ENCODE assay signal across 8 cellular contexts in the genomic region with DNA sequence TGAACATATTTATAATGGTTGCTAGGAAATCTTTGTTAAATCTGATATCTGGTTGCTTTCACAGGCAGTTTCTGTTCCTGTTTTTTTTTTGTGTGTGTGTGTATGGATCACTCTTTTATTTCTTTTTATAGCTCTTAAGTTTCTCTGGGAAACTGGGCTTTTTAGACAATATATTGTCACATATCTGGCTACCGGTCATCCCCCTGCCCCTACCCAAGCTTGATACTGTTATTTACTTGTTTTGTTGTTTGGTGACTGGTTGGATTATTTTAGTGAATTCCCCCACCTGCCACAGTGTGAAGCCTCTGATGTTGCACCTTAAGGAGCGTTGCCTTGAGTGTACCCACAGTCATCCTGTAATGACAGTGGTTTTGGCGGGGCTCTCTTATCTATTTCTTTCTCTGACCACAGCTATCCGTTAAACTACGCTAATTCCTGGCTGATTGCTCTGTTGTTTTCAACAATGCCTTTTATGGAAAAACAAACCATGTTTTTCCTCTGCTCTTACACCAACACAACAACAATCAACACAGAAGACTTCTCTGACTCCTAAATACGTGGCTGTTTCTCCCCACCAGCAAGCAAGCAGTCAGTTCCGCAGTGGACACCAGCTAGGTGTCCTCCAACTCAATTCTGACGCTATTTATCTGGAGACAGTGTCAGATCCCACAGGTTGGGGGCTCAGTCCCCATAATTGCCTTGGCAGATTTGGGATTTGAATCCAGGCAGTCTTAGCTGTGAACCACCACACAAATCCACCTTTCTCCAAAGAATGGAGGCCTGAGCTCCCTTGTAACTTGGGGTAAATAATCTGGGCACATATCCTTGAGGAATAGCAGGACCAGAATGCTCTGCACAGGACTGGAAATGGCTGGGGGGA. TPM values are rescaled to one million over a fixed set of nuclear protein-coding genes. Genes with fewer than 3 reads are reported as not detected.
DNase-seq lines count a peak whose midpoint lies in the region; ATAC-seq, FAIRE-seq and TF ChIP-seq lines count a peak whose summit lies in the region.

No MANE protein-coding gene starts in this region.

- no peaks in the 10 kb centered on the region for H3K36me3 ChIP-seq in small intestine (ENCODE audit: control insufficient read depth in 2 of 2, insufficient read depth in 2 of 2, low read length in 2 of 2)

- peak overlapping the region in 1 of 2 donors; percentile 62 for H3K27ac ChIP-seq in small intestine (ENCODE audit: low read depth in 1 of 2, low read length in 1 of 2)

- peak; percentile 37 for DNase-seq in activated CD8-positive, alpha-beta T cell treated with anti-CD3 and anti-CD28 coated beads for 36 hours
- peak; percentile 55 for DNase-seq in myocyte (ENCODE audit: low read depth)
- no peak for DNase-seq in central memory CD4-positive, alpha-beta T cell
- no peak for DNase-seq in small intestine
- DNase-seq in activated CD4-positive, alpha-beta T cell treated with anti-CD3 and anti-CD28 coated beads, Interleukin-2, amount 50 U/mL, for 4 hours, result no peak
- DNase-seq in inferior parietal cortex (ENCODE audit: extremely low spot score), result no peak

- FAIRE-seq in small intestine (lab: Jason Lieb, UNC), result no peak

- H3K27me3 Mint-ChIP-seq in activated CD8-positive, alpha-beta T cell treated with anti-CD3 and anti-CD28 coated beads for 36 hours, result peaks cover 3% of the 10 kb centered on the region

- CTCF ChIA-PET in activated CD8-positive, alpha-beta T cell treated with anti-CD3 and anti-CD28 coated beads for 36 hours (lab: Charles Lee), result interaction anchor here (0.7 to 9.4 kb wide), 9 partner anchors 9 to 68 kb away, joined by 3 to 134 read pairs (median 3); no protein-coding TSS in a partner anchor

- H3K4me1 Mint-ChIP-seq in activated CD8-positive, alpha-beta T cell treated with anti-CD3 and anti-CD28 coated beads for 36 hours (ENCODE audit: low read depth), result peaks cover 31% of the 10 kb centered on the region

- no peak for TF ChIP-seq CTCF in activated CD8-positive, alpha-beta T cell treated with anti-CD3 and anti-CD28 coated beads for 36 hours (IDR thresholded peaks at IDR 0.05)

- 60 to 83% (median 64%) methylated on average over 8 of the region's 8 CpGs for WGBS in small intestine, 3 donors

- no peak overlapping the region for H3K4me3 ChIP-seq in small intestine (ENCODE audit: low read depth in 1 of 2, low read length in 2 of 2)

- H3K27ac Mint-ChIP-seq in activated CD8-positive, alpha-beta T cell treated with anti-CD3 and anti-CD28 coated beads for 36 hours, result peak overlapping the region; percentile 19

- POLR2A ChIA-PET in activated CD8-positive, alpha-beta T cell treated with anti-CD3 and anti-CD28 coated beads for 36 hours (lab: Charles Lee), result interaction anchor here (0.8 to 1.1 kb wide), 2 partner anchors 9 to 12 kb away, joined by 3 read pairs; no protein-coding TSS in a partner anchor

- H3K4me3 Mint-ChIP-seq in activated CD8-positive, alpha-beta T cell treated with anti-CD3 and anti-CD28 coated beads for 36 hours, result no peak overlapping the region

- no peaks in the 10 kb centered on the region for H3K36me3 Mint-ChIP-seq in activated CD8-positive, alpha-beta T cell treated with anti-CD3 and anti-CD28 coated beads for 36 hours (ENCODE audit: low read depth)

- no peaks in the 10 kb centered on the region for H3K9me3 Mint-ChIP-seq in activated CD8-positive, alpha-beta T cell treated with anti-CD3 and anti-CD28 coated beads for 36 hours

- intact Hi-C loops in activated CD8-positive, alpha-beta T cell treated with anti-CD3 and anti-CD28 coated beads for 36 hours (cut with micrococcal nuclease), result no loop called here

- H3K9me3 ChIP-seq in small intestine (ENCODE audit: control insufficient read depth, low read depth), result no peaks in the 10 kb centered on the region

- no peaks in the 10 kb centered on the region for H3K27me3 ChIP-seq in small intestine (ENCODE audit: control insufficient read depth in 2 of 2, insufficient read depth in 2 of 2, low read length in 2 of 2)

- ATAC-seq in GM19043 (IDR thresholded peaks at IDR 0.05; ENCODE audit: low read depth, unreplicated experiment) (peak; percentile 38), HG03135 (IDR thresholded peaks at IDR 0.05; ENCODE audit: unreplicated experiment) (peak; percentile 47)
- ATAC-seq in activated CD8-positive, alpha-beta T cell treated with anti-CD3 and anti-CD28 coated beads for 36 hours, result no peak

- no peaks in the 10 kb centered on the region for H3K4me1 ChIP-seq in small intestine (ENCODE audit: control insufficient read depth in 2 of 2, insufficient read depth in 1 of 2, low read depth in 1 of 2, low read length in 1 of 2)

RNA-seq across cellular contexts. Expression of a gene that starts 10.9 kb away (rescaled TPM):
- 10 to 100 TPM; 46.7 to 52.6 TPM for total RNA-seq in activated CD8-positive, alpha-beta T cell treated with anti-CD3 and anti-CD28 coated beads for 36 hours
- 1.4 TPM in 1 of 2 replicates, not detected in the other for total RNA-seq in myocyte
- 0.14 TPM for polyA plus RNA-seq in myocyte (2012)
- 1 to 10 TPM in 2 of 3 donors, not detected in 1; 1.4 to 2.1 TPM for polyA plus RNA-seq in small intestine

RNA-seq across cellular contexts. Expression of a gene that starts 37.0 kb away (rescaled TPM):
- total RNA-seq in activated CD8-positive, alpha-beta T cell treated with anti-CD3 and anti-CD28 coated beads for 36 hours, result not detected
- not detected in 2 replicates for total RNA-seq in myocyte
- polyA plus RNA-seq in myocyte (2012), result 0.08 TPM
- 10 to 100 TPM in 2 of 3 donors, under 1 TPM in 1; 0.58 to 34.9 (median 11.3) TPM for polyA plus RNA-seq in small intestine

RNA-seq across cellular contexts. Expression of a gene that starts 48.8 kb away (rescaled TPM):
- not detected for total RNA-seq in activated CD8-positive, alpha-beta T cell treated with anti-CD3 and anti-CD28 coated beads for 36 hours
- 7.2 and 8.3 TPM in 2 replicates for total RNA-seq in myocyte
- polyA plus RNA-seq in myocyte (2012), result 3.1 TPM
- 10 to 100 TPM in 1 of 3 donors, 1 to 10 TPM in 2; 1.6 to 18.4 (median 3.2) TPM for polyA plus RNA-seq in small intestine

Comparison
In these comparisons a context has a peak if more than half of its experiments do, and no peak if none do; other contexts are left out.
1. DNase-seq: peak in activated CD8-positive, alpha-beta T cell treated with anti-CD3 and anti-CD28 coated beads for 36 hours (single experiment) and myocyte (single experiment); none in central memory CD4-positive, alpha-beta T cell (single experiment), small intestine (single experiment), activated CD4-positive, alpha-beta T cell treated with anti-CD3 and anti-CD28 coated beads, Interleukin-2, amount 50 U/mL, for 4 hours (0 of 2) and inferior parietal cortex (single experiment).
2. RNA of a gene that starts 10.9 kb away (total RNA-seq): 46.7 to 52.6 TPM in activated CD8-positive, alpha-beta T cell treated with anti-CD3 and anti-CD28 coated beads for 36 hours; 1.4 TPM in myocyte; every median in the first group is over 10 times any median in the second.